11 cellular contexts compared by ENCODE assay signal in the genomic region with DNA sequence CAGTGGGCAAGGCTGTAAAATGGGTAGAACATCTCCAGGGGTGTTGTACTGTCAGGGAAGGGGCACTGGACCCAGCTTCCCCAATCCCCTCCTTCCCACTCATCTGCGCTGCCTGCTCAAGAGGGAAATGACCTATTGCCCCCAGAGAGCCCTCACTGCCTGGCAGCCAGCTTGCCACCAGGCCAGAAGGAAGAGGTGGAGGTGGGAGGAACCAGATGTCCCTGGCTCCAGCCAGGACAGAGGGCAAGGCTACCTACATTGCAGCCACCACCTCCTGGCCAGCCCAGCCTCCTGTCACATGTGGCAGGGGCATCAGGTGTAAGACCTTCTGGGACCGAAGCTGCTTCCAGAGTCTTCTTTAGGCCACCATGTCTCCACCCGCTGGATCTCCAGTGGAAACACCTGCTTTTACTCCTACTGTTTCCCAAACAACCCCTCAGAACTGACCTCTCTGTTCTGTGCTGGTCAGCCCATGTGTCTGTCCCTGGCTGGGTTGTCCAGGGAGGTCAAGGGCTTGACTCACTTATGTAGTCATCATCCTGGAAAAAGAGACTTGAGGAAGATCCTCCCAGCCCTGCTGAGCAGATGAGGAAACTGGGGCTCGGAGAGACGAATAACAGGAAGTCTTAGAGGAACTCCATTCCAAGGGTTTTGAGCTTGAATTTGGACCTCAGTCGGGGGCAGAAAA. TPM values are rescaled to one million over a fixed set of nuclear protein-coding genes. Genes with fewer than 3 reads are reported as not detected.
A peak's percentile ranks its signal among the peaks of the same experiment; 100 is the strongest.
DNase-seq lines count a peak whose midpoint lies in the region; ATAC-seq and TF ChIP-seq lines count a peak whose summit lies in the region.
"Had no signal": no experiment of that assay in that cellular context is flagged by ENCODE, and none has a peak within 500 bp of the region (broad histone marks: within the 10 kb centered on the region; RNA-seq: fewer than 3 reads in every experiment).

No MANE protein-coding gene starts in this region.

- in situ Hi-C loops in transverse colon (cut with MboI; ENCODE audit: low pct_ligation_motif_present in 1 of 4, low pct_unique_long_range_greater_than_20kb in 1 of 4, low sequenced_read_pairs in 3 of 4), result loop anchor here in 1 of 4 donors (25.0 kb wide), 1 partner anchor 380 kb away; a partner anchor contains a TSS

- H3K27me3 Mint-ChIP-seq in activated naive CD4-positive, alpha-beta T cell treated with anti-CD3 and anti-CD28 coated beads for 36 hours (ENCODE audit: low read depth), result no peaks in the 10 kb centered on the region

- ATAC-seq in body of pancreas, result peak; percentile 37
- peak; percentile 69 to 74 for ATAC-seq in lower lobe of right lung

- 74 to 79% methylated on average over 6 of the region's 6 CpGs for whole genome bisulfite sequencing in body of pancreas, 2 donors
- 33 to 74% methylated on average over 3 to 6 of the region's 6 CpGs for WGBS in transverse colon (ENCODE audit: low coverage in 1 of 2), 2 donors

- CTCF ChIA-PET in activated naive CD4-positive, alpha-beta T cell treated with anti-CD3 and anti-CD28 coated beads for 36 hours (lab: Charles Lee), result interaction anchor here (0.6 to 1.0 kb wide), 3 partner anchors 8 to 52 kb away, joined by 3 to 4 read pairs (median 3); no protein-coding TSS in a partner anchor

- H3K36me3 ChIP-seq in body of pancreas (replicated peaks in 1 of 2; ENCODE audit: insufficient read depth in 1 of 2, low read depth in 2 of 2), result peaks cover 28 to 41% of the 10 kb centered on the region in 2 donors
- peaks cover 99% of the 10 kb centered on the region for H3K36me3 ChIP-seq in lower lobe of right lung
- H3K36me3 ChIP-seq in transverse colon, result peaks cover 0 to 51% (median 26%) of the 10 kb centered on the region in 4 donors

- H3K27me3 ChIP-seq in body of pancreas (no peaks in the 10 kb centered on the region), lower lobe of right lung (ENCODE audit: low read depth) (no peaks in the 10 kb centered on the region), transverse colon (no peaks in the 10 kb centered on the region)
- H3K27me3 ChIP-seq: BLaER1 had no signal

- H3K4me3 Mint-ChIP-seq in activated naive CD4-positive, alpha-beta T cell treated with anti-CD3 and anti-CD28 coated beads for 36 hours, result no peak overlapping the region

- TF ChIP-seq POLR2A in body of pancreas (IDR thresholded peaks at IDR 0.05) (no peak), transverse colon (IDR thresholded peaks at IDR 0.05) (no peak)

- no peak for DNase-seq in activated naive CD4-positive, alpha-beta T cell treated with anti-CD3 and anti-CD28 coated beads for 36 hours
- no peak for DNase-seq in activated naive CD4-positive, alpha-beta T cell (lab: John Stamatoyannopoulos, UW)
- DNase-seq in body of pancreas (peak in 1 of 4 donors; percentile 54), lower lobe of right lung (peak; percentile 65), transverse colon (peak; percentile 34), NCI-H1092 (lab: John Stamatoyannopoulos, UW) (no peak), NCI-H1417 treated with DMSO at 0.1 percent for 48 hours (lab: John Stamatoyannopoulos, UW) (no peak)
- no peak for DNase-seq in stimulated activated CD8-positive, alpha-beta memory T cell treated with anti-CD3 and anti-CD28 coated beads, Interleukin-4, amount 100 ng/mL, for 48 hours
- DNase-seq: NCI-H748 treated with DMSO at 0.1 percent for 48 hours; stimulated activated CD4-positive, alpha-beta T cell treated with anti-CD3 and anti-CD28 coated beads, Interleukin-2, amount 100 ng/mL, for 24 hours had no signal

- peaks cover 3% of the 10 kb centered on the region for H3K4me1 Mint-ChIP-seq in activated naive CD4-positive, alpha-beta T cell treated with anti-CD3 and anti-CD28 coated beads for 36 hours (ENCODE audit: low read depth)

- H3K36me3 Mint-ChIP-seq in activated naive CD4-positive, alpha-beta T cell treated with anti-CD3 and anti-CD28 coated beads for 36 hours (ENCODE audit: low read depth), result peaks cover 30% of the 10 kb centered on the region

- H3K9me3 ChIP-seq in body of pancreas (no peaks in the 10 kb centered on the region), lower lobe of right lung (no peaks in the 10 kb centered on the region), transverse colon (no peaks in the 10 kb centered on the region)
- H3K9me3 ChIP-seq: BLaER1 had no signal

- no peak overlapping the region for H3K4me3 ChIP-seq in body of pancreas
- no peak overlapping the region for H3K4me3 ChIP-seq in lower lobe of right lung
- no peak overlapping the region for H3K4me3 ChIP-seq in transverse colon
- H3K4me3 ChIP-seq: BLaER1 had no signal

- H3K9me3 Mint-ChIP-seq in activated naive CD4-positive, alpha-beta T cell treated with anti-CD3 and anti-CD28 coated beads for 36 hours, result no peaks in the 10 kb centered on the region

- peak overlapping the region in 2 of 4 donors; percentile 40 to 57 for H3K27ac ChIP-seq in body of pancreas
- peak overlapping the region; percentile 70 for H3K27ac ChIP-seq in lower lobe of right lung
- peak overlapping the region; percentile 15 to 69 (median 60) for H3K27ac ChIP-seq in transverse colon
- H3K27ac ChIP-seq: BLaER1 had no signal

- H3K4me1 ChIP-seq in body of pancreas, result peaks cover 22% of the 10 kb centered on the region
- H3K4me1 ChIP-seq in lower lobe of right lung, result peaks cover 41% of the 10 kb centered on the region
- H3K4me1 ChIP-seq in transverse colon, result peaks cover 9 to 25% (median 13%) of the 10 kb centered on the region in 4 donors

- H3K27ac Mint-ChIP-seq in activated naive CD4-positive, alpha-beta T cell treated with anti-CD3 and anti-CD28 coated beads for 36 hours, result peak overlapping the region; percentile 81

- intact Hi-C loops in activated naive CD4-positive, alpha-beta T cell treated with anti-CD3 and anti-CD28 coated beads for 36 hours (cut with micrococcal nuclease), result no loop called here
- intact Hi-C loops in body of pancreas (cut with DNase I) (no loop called here), lower lobe of right lung (cut with DNase I) (no loop called here), transverse colon (cut with DNase I; ENCODE audit: low total_unique reads) (no loop called here)

- TF ChIP-seq CTCF in body of pancreas (IDR thresholded peaks at IDR 0.05), result no peak
- no peak for TF ChIP-seq CTCF in lower lobe of right lung (IDR thresholded peaks at IDR 0.05)
- no peak for TF ChIP-seq CTCF in transverse colon (IDR thresholded peaks at IDR 0.05)

- TF ChIP-seq EP300 in transverse colon (IDR thresholded peaks at IDR 0.05; ENCODE audit: low read depth), result no peak

RNA-seq across cellular contexts. Expression of a gene that starts 42.3 kb away (rescaled TPM):
- total RNA-seq in activated naive CD4-positive, alpha-beta T cell treated with anti-CD3 and anti-CD28 coated beads for 36 hours, result 10 to 100 TPM; 78.4 to 86.6 TPM
- total RNA-seq in body of pancreas, result 10 to 100 TPM; 28.0 to 41.0 TPM
- 79.4 TPM for total RNA-seq in lower lobe of right lung
- 10 to 100 TPM; 36.6 to 50.1 (median 41.4) TPM for total RNA-seq in transverse colon

Comparison
In these comparisons a context has a peak if more than half of its experiments do, and no peak if none do; other contexts are left out.
1. DNase-seq: peak in lower lobe of right lung (single experiment) and transverse colon (single experiment); none in activated naive CD4-positive, alpha-beta T cell treated with anti-CD3 and anti-CD28 coated beads for 36 hours (single experiment), activated naive CD4-positive, alpha-beta T cell (0 of 4), NCI-H1092 (single experiment), NCI-H1417 treated with DMSO at 0.1 percent for 48 hours (single experiment) and stimulated activated CD8-positive, alpha-beta memory T cell treated with anti-CD3 and anti-CD28 coated beads, Interleukin-4, amount 100 ng/mL, for 48 hours (single experiment).